Comparison of ENCODE assay signal across 29 cellular contexts in genomic region chr2:86006524-86006923, GRCh38.
"Had no signal": no experiment of that assay in that cellular context is flagged by ENCODE, and none has a peak within 500 bp of the region (broad histone marks: within the 10 kb centered on the region; RNA-seq: fewer than 3 reads in every experiment).

No MANE protein-coding gene starts in this region.

- DNase-seq: stimulated activated CD4-positive, alpha-beta T cell treated with anti-CD3 and anti-CD28 coated beads, Interleukin-2, amount 100 ng/mL, for 48 hours; stimulated activated CD4-positive, alpha-beta T cell treated with anti-CD3 and anti-CD28 coated beads, Interleukin-4, amount 100 ng/mL, for 1 hour; stimulated activated CD4-positive, alpha-beta T cell treated with anti-CD3 and anti-CD28 coated beads, Interleukin-4, amount 100 ng/mL, for 24 hours; stimulated activated CD4-positive, alpha-beta T cell treated with anti-CD3 and anti-CD28 coated beads, Interleukin-4, amount 100 ng/mL, for 4 hours; stimulated activated CD8-positive, alpha-beta memory T cell treated with anti-CD3 and anti-CD28 coated beads, Interleukin-4, amount 100 ng/mL, for 48 hours; stimulated activated naive B cell treated with anti-CD40 and anti-IgM and Interleukin-4, amounts not matched to agents 10 μg/mL and 1 μg/mL and 100 μg/mL, for 72 hours; stimulated activated naive CD4-positive, alpha-beta T cell; stimulated activated naive CD4-positive, alpha-beta T cell treated with Interleukin-2 at 50 U/mL for 16 hours; stimulated activated naive CD8-positive, alpha-beta T cell treated with anti-CD3 and anti-CD28 coated beads, Interleukin-15, amount 100 ng/mL, for 72 hours; stimulated activated naive CD8-positive, alpha-beta T cell treated with anti-CD3 and anti-CD28 coated beads, Interleukin-15, Interleukin-2, amounts not matched to agents 100 U/mL and 50 U/mL, for 24 hours; stomach; substantia nigra; testis; thyroid gland; transverse colon; trophoblast cell; uterus had no signal

- H3K4me1 ChIP-seq: stomach, suprapubic skin, testis, tibial artery, tibial nerve, upper lobe of right lung, uterus had no signal

- H3K27me3 Mint-ChIP-seq: stimulated activated memory B cell treated with anti-CD40 and anti-IgM and Interleukin-4, amounts not matched to agents 10 μg/mL and 1 μg/mL and 100 μg/mL, for 72 hours; stimulated activated naive B cell treated with anti-CD40 and anti-IgM and Interleukin-4, amounts not matched to agents 10 μg/mL and 1 μg/mL and 100 μg/mL, for 72 hours; stimulated activated naive CD8-positive, alpha-beta T cell treated with anti-CD3 and anti-CD28 coated beads, Interleukin-15, amount 100 ng/mL, for 72 hours; stimulated activated naive CD8-positive, alpha-beta T cell treated with anti-CD3 and anti-CD28 coated beads, Interleukin-15, Interleukin-2, amounts not matched to agents 100 ng/mL and 50 ng/mL, for 24 hours; type B pancreatic cell had no signal

- H3K36me3 ChIP-seq: stomach, suprapubic skin, thoracic aorta, thyroid gland, tibial artery, tibial nerve, transverse colon, upper lobe of left lung, upper lobe of right lung, uterus, vagina had no signal

- H3K9me3 Mint-ChIP-seq: stimulated activated effector memory CD8-positive, alpha-beta T cell treated with anti-CD3 and anti-CD28 coated beads, Interleukin-12 subunit alpha, Interleukin-12 subunit beta, amount 100 ng/mL, for 72 hours; stimulated activated naive CD8-positive, alpha-beta T cell treated with anti-CD3 and anti-CD28 coated beads, Interleukin-15, Interleukin-2, amounts not matched to agents 100 ng/mL and 50 ng/mL, for 24 hours had no signal

- H3K4me3 Mint-ChIP-seq: stimulated activated effector memory CD8-positive, alpha-beta T cell treated with anti-CD3 and anti-CD28 coated beads, Interleukin-12 subunit alpha, Interleukin-12 subunit beta, amount 100 ng/mL, for 72 hours; stimulated activated memory B cell treated with anti-CD40 and anti-IgM and Interleukin-4, amounts not matched to agents 10 μg/mL and 1 μg/mL and 100 μg/mL, for 72 hours; stimulated activated naive B cell treated with anti-CD40 and anti-IgM and Interleukin-4, amounts not matched to agents 10 μg/mL and 1 μg/mL and 100 μg/mL, for 72 hours; stimulated activated naive CD8-positive, alpha-beta T cell treated with anti-CD3 and anti-CD28 coated beads, Interleukin-15, amount 100 ng/mL, for 72 hours; stimulated activated naive CD8-positive, alpha-beta T cell treated with anti-CD3 and anti-CD28 coated beads, Interleukin-15, Interleukin-2, amounts not matched to agents 100 ng/mL and 50 ng/mL, for 24 hours; type B pancreatic cell had no signal

- H3K36me3 Mint-ChIP-seq: stimulated activated effector memory CD8-positive, alpha-beta T cell treated with anti-CD3 and anti-CD28 coated beads, Interleukin-12 subunit alpha, Interleukin-12 subunit beta, amount 100 ng/mL, for 72 hours; stimulated activated memory B cell treated with anti-CD40 and anti-IgM and Interleukin-4, amounts not matched to agents 10 μg/mL and 1 μg/mL and 100 μg/mL, for 72 hours had no signal

- H3K27ac Mint-ChIP-seq: stimulated activated effector memory CD8-positive, alpha-beta T cell treated with anti-CD3 and anti-CD28 coated beads, Interleukin-12 subunit alpha, Interleukin-12 subunit beta, amount 100 ng/mL, for 72 hours; stimulated activated memory B cell treated with anti-CD40 and anti-IgM and Interleukin-4, amounts not matched to agents 10 μg/mL and 1 μg/mL and 100 μg/mL, for 72 hours; stimulated activated naive B cell treated with anti-CD40 and anti-IgM and Interleukin-4, amounts not matched to agents 10 μg/mL and 1 μg/mL and 100 μg/mL, for 72 hours; stimulated activated naive CD8-positive, alpha-beta T cell treated with anti-CD3 and anti-CD28 coated beads, Interleukin-15, amount 100 ng/mL, for 72 hours; stimulated activated naive CD8-positive, alpha-beta T cell treated with anti-CD3 and anti-CD28 coated beads, Interleukin-15, Interleukin-2, amounts not matched to agents 100 ng/mL and 50 ng/mL, for 24 hours; type B pancreatic cell had no signal

- H3K9me3 ChIP-seq: suprapubic skin, testis, thoracic aorta, thyroid gland, upper lobe of right lung, uterus, vagina had no signal

- H3K4me3 ChIP-seq: stomach, suprapubic skin, testis, thoracic aorta, thyroid gland, tibial artery, tibial nerve, transverse colon, upper lobe of left lung, upper lobe of right lung, uterus, vagina had no signal

- FAIRE-seq: urothelium cell line had no signal

- ATAC-seq: stimulated activated effector memory CD8-positive, alpha-beta T cell treated with anti-CD3 and anti-CD28 coated beads, Interleukin-12 subunit alpha, Interleukin-12 subunit beta, amount 100 ng/mL, for 72 hours; stimulated activated memory B cell treated with anti-CD40 and anti-IgM and Interleukin-4, amounts not matched to agents 10 μg/mL and 1 μg/mL and 100 μg/mL, for 72 hours; stimulated activated naive B cell treated with anti-CD40 and anti-IgM and Interleukin-4, amounts not matched to agents 10 μg/mL and 1 μg/mL and 100 μg/mL, for 72 hours; stimulated activated naive CD8-positive, alpha-beta T cell treated with anti-CD3 and anti-CD28 coated beads, Interleukin-15, amount 100 ng/mL, for 72 hours; stimulated activated naive CD8-positive, alpha-beta T cell treated with anti-CD3 and anti-CD28 coated beads, Interleukin-15, Interleukin-2, amounts not matched to agents 100 U/mL and 50 U/mL, for 24 hours; upper lobe of right lung had no signal

- H3K27ac ChIP-seq: stomach, suprapubic skin, testis, thoracic aorta, thyroid gland, tibial artery, tibial nerve, transverse colon, upper lobe of left lung, upper lobe of right lung, uterus, vagina had no signal

- H3K27me3 ChIP-seq: stomach, suprapubic skin, testis, thyroid gland, tibial artery, tibial nerve, transverse colon, upper lobe of left lung, upper lobe of right lung, uterus, vagina had no signal
